7 cellular contexts compared by ENCODE assay signal in the genomic region with DNA sequence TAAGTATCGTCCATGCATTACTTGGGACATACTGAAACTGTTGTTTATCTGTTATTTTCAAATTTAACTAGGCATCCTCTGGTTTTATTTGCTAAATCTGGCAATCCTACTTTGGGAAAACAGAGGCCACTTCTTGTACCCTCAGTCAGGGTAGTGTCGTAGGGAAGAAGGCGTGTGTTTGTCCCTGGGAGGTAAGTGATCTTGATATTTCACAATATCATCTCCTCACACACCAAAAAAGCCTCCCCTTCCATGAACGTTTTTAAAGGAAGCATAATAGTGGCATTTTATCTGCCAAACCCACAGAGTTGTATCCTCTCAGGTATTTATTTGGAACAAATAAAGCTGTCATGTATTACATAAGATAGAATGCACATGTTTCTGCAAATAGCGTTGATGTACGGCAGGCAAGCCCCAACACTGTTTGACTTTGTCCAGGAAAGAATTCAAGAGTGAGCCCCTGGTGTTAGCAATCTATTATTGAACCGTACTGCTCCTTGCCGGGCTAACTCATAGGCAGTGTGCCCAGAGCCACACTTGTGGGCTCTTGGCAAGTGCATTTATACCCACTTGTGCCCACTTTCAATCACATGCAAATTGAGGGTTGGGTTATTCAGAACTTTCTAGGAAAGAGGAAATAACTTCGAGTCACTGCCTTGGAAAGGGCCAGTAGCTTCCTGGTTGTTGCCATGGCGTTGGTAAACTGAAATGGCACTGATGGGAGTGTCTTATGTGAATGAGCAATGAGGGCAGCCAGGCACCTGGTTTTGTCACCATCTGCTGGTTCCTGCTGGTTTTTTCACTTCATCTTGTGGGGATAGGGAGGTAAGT.
A peak's percentile ranks its signal among the peaks of the same experiment; 100 is the strongest.
DNase-seq lines count a peak whose midpoint lies in the region; ATAC-seq and TF ChIP-seq lines count a peak whose summit lies in the region.

No MANE protein-coding gene starts in this region.

- ATAC-seq in GM18858 (IDR thresholded peaks at IDR 0.05; ENCODE audit: unreplicated experiment): peak; percentile 71
- ATAC-seq in HG02885 (IDR thresholded peaks at IDR 0.05; ENCODE audit: poor library complexity, unreplicated experiment): peak; percentile 53

- peak; percentile 8 for DNase-seq in NCI-H774 (lab: John Stamatoyannopoulos, UW)
- peak; percentile 9 for DNase-seq in fibroblast of villous mesenchyme (ENCODE audit: low read depth)
- no peak for DNase-seq in midbrain (lab: John Stamatoyannopoulos, UW)
- no peak for DNase-seq in glutamatergic neuron
- DNase-seq in middle frontal gyrus (ENCODE audit: extremely low spot score, low spot score): no peak

- TF ChIP-seq CTCF in fibroblast of villous mesenchyme (IDR thresholded peaks at IDR 0.05; ENCODE audit: insufficient read depth, low read depth, low read length): no peak
- TF ChIP-seq CTCF in glutamatergic neuron (IDR thresholded peaks at IDR 0.05; ENCODE audit: partially characterized antibody, unreplicated experiment): no peak

- H3K36me3 Mint-ChIP-seq in glutamatergic neuron (ENCODE audit: unreplicated experiment): peaks cover 6% of the 10 kb centered on the region

- H3K9me3 Mint-ChIP-seq in glutamatergic neuron (ENCODE audit: unreplicated experiment): peaks cover 6% of the 10 kb centered on the region

- no peak overlapping the region for H3K4me3 ChIP-seq in fibroblast of villous mesenchyme (ENCODE audit: low read depth, low read length)

- no peak overlapping the region for H3K4me3 Mint-ChIP-seq in glutamatergic neuron (ENCODE audit: unreplicated experiment)

- H3K27me3 Mint-ChIP-seq in glutamatergic neuron (ENCODE audit: unreplicated experiment): no peaks in the 10 kb centered on the region

- H3K4me1 Mint-ChIP-seq in glutamatergic neuron (ENCODE audit: low read depth, unreplicated experiment): no peaks in the 10 kb centered on the region

- H3K27ac Mint-ChIP-seq in glutamatergic neuron (ENCODE audit: unreplicated experiment): no peak overlapping the region

Comparison
In these comparisons a context has a peak if more than half of its experiments do, and no peak if none do; other contexts are left out.
1. DNase-seq: peak in NCI-H774 (single experiment) and fibroblast of villous mesenchyme (single experiment); none in midbrain (single experiment), glutamatergic neuron (single experiment) and middle frontal gyrus (single experiment).